9 cellular contexts compared by ENCODE assay signal in the genomic region with DNA sequence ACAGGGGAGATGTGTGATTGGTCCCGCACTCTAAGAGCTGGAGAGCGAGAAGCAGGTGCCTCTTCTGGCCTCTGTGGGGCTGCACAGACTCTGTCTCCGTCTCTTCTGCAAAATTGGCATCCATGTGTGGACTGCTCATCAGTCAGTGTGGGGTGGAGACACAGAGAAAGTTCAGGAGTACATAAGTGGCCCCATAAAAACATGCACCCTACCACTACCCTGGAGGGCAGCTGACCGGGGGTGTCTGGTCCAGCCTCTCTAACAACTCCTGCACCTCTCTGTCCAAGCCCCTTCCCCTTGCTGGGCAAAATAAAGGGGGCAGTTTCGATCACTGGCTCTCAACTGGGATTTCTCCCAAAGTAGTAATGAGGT.
DNase-seq lines count a peak whose midpoint lies in the region; ATAC-seq, FAIRE-seq and TF ChIP-seq lines count a peak whose summit lies in the region.
"Had no signal": no experiment of that assay in that cellular context is flagged by ENCODE, and none has a peak within 500 bp of the region (broad histone marks: within the 10 kb centered on the region; RNA-seq: fewer than 3 reads in every experiment).

No MANE protein-coding gene starts in this region.

- TF ChIP-seq RAD21 in A549 (conservative IDR thresholded peaks at IDR 0.05 in 1 of 2, IDR thresholded peaks at IDR 0.05 in 1 of 2) = no peak

- H3K27me3 Mint-ChIP-seq in immature natural killer cell (ENCODE audit: low read depth in 3 of 3) = peaks cover 0 to 2% (median 0%) of the 10 kb centered on the region in 3 donors

- H3K4me1 ChIP-seq in A549 = peaks cover 11% of the 10 kb centered on the region; the same call in 2 of the 3 replicates

- peak overlapping the region in 3 of 6 donors; percentile 8 to 38 (median 11) for H3K27ac Mint-ChIP-seq in immature natural killer cell

- no peak for TF ChIP-seq EP300 in A549 (IDR thresholded peaks at IDR 0.05)

- peak in 1 of 2 experiments; percentile 13; a peak in 1 of 6 replicates for ATAC-seq in A549
- ATAC-seq in GM21526 (IDR thresholded peaks at IDR 0.05; ENCODE audit: low FRiP score, unreplicated experiment) = peak; percentile 17
- no peak for ATAC-seq in left lobe of liver

- H3K27ac ChIP-seq in A549 = no peak overlapping the region

- WGBS in A549 (ENCODE audit: missing lambda C conversion rate) = 82% methylated on average over 5 of the region's 5 CpGs

- no peaks in the 10 kb centered on the region for H3K9me3 ChIP-seq in A549

- no peaks in the 10 kb centered on the region for H3K9me3 Mint-ChIP-seq in immature natural killer cell

- no peak for FAIRE-seq in A549 (lab: Jason Lieb, UNC)
- FAIRE-seq: TTC549 had no signal

- peaks cover 20 to 21% of the 10 kb centered on the region in 2 donors for H3K4me1 Mint-ChIP-seq in immature natural killer cell

- TF ChIP-seq CTCF in A549 (IDR thresholded peaks at IDR 0.05) (no peak), WI38 (IDR thresholded peaks at IDR 0.05; ENCODE audit: low read depth, low read length) (no peak)

- POLR2A ChIA-PET in A549 (lab: Yijun Ruan, JAX) = interaction anchor here (0.7 kb wide), 1 partner anchor 54 kb away, joined by 3 read pairs; no protein-coding TSS in a partner anchor

- peak overlapping the region; percentile 55 to 75 (median 65) for H3K4me3 Mint-ChIP-seq in immature natural killer cell

- DNase-seq in A549 (ENCODE audit: low read depth in 1 of 2, low spot score in 1 of 2) (no peak), immature natural killer cell (no peak), MV-4-11 (lab: John Stamatoyannopoulos, UW) (no peak), left lobe of liver (ENCODE audit: low spot score) (no peak), amniotic stem cell (lab: John Stamatoyannopoulos, UW) (no peak)
- no peak for DNase-seq in activated CD4-positive, CD25-positive, alpha-beta regulatory T cell (lab: John Stamatoyannopoulos, UW)

- peak overlapping the region; percentile 10; the same call in 1 of the 3 replicates for H3K4me2 ChIP-seq in A549

- CTCF ChIA-PET in A549 (lab: Yijun Ruan, JAX) = interaction anchor here (0.7 to 0.8 kb wide), 3 partner anchors 34 to 570 kb away, joined by 3 to 4 read pairs (median 3); no protein-coding TSS in a partner anchor

- H3K4me3 ChIP-seq in A549 (no peak overlapping the region), WI38 (ENCODE audit: low read depth, low read length) (peak overlapping the region; percentile 16)

- H3K36me3 Mint-ChIP-seq in immature natural killer cell = peaks cover 0 to 2% (median 0%) of the 10 kb centered on the region in 3 donors

- no peak for TF ChIP-seq POLR2A in A549 (IDR thresholded peaks at IDR 0.05; ENCODE audit: low read length)

TF ChIP-seq in A549, 52 proteins besides CTCF, POLR2A, EP300 and RAD21:
- TF ChIP-seq, protein P1, sequence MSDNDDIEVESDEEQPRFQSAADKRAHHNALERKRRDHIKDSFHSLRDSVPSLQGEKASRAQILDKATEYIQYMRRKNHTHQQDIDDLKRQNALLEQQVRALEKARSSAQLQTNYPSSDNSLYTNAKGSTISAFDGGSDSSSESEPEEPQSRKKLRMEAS (IDR thresholded peaks at IDR 0.05) = no peak
- TF ChIP-seq ATOH8 (CRISPR knock-in tag; IDR thresholded peaks at IDR 0.05; ENCODE audit: low read depth) = no peak
- TF ChIP-seq EHMT2 (IDR thresholded peaks at IDR 0.05; ENCODE audit: low read depth) = no peak
- TF ChIP-seq ESRRA (IDR thresholded peaks at IDR 0.05; ENCODE audit: borderline replicate concordance, low read length) = no peak
- no peak for TF ChIP-seq HOXA7 (CRISPR knock-in tag; IDR thresholded peaks at IDR 0.05)
- TF ChIP-seq CHD2 (IDR thresholded peaks at IDR 0.05; ENCODE audit: low read length, partially characterized antibody) = no peak
- TF ChIP-seq, protein P2, sequence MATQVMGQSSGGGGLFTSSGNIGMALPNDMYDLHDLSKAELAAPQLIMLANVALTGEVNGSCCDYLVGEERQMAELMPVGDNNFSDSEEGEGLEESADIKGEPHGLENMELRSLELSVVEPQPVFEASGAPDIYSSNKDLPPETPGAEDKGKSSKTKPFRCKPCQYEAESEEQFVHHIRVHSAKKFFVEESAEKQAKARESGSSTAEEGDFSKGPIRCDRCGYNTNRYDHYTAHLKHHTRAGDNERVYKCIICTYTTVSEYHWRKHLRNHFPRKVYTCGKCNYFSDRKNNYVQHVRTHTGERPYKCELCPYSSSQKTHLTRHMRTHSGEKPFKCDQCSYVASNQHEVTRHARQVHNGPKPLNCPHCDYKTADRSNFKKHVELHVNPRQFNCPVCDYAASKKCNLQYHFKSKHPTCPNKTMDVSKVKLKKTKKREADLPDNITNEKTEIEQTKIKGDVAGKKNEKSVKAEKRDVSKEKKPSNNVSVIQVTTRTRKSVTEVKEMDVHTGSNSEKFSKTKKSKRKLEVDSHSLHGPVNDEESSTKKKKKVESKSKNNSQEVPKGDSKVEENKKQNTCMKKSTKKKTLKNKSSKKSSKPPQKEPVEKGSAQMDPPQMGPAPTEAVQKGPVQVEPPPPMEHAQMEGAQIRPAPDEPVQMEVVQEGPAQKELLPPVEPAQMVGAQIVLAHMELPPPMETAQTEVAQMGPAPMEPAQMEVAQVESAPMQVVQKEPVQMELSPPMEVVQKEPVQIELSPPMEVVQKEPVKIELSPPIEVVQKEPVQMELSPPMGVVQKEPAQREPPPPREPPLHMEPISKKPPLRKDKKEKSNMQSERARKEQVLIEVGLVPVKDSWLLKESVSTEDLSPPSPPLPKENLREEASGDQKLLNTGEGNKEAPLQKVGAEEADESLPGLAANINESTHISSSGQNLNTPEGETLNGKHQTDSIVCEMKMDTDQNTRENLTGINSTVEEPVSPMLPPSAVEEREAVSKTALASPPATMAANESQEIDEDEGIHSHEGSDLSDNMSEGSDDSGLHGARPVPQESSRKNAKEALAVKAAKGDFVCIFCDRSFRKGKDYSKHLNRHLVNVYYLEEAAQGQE (IDR thresholded peaks at IDR 0.05) = no peak
- no peak for TF ChIP-seq EHF (CRISPR knock-in tag; IDR thresholded peaks at IDR 0.05)
- TF ChIP-seq PBX3 (IDR thresholded peaks at IDR 0.05) = no peak
- no peak for TF ChIP-seq RCOR1 (IDR thresholded peaks at IDR 0.05; ENCODE audit: low read depth, low read length)
- no peak for TF ChIP-seq BHLHE40 (IDR thresholded peaks at IDR 0.05; ENCODE audit: low read depth, low read length)
- TF ChIP-seq, protein P3, sequence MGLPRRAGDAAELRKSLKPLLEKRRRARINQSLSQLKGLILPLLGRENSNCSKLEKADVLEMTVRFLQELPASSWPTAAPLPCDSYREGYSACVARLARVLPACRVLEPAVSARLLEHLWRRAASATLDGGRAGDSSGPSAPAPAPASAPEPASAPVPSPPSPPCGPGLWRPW (IDR thresholded peaks at IDR 0.05) = no peak
- no peak for TF ChIP-seq NFE2L2 (conservative IDR thresholded peaks at IDR 0.05; ENCODE audit: low read length)
- TF ChIP-seq JUNB (IDR thresholded peaks at IDR 0.05) = no peak
- TF ChIP-seq E2F6 (IDR thresholded peaks at IDR 0.05; ENCODE audit: borderline replicate concordance, low read depth) = no peak
